In the genomic region with DNA sequence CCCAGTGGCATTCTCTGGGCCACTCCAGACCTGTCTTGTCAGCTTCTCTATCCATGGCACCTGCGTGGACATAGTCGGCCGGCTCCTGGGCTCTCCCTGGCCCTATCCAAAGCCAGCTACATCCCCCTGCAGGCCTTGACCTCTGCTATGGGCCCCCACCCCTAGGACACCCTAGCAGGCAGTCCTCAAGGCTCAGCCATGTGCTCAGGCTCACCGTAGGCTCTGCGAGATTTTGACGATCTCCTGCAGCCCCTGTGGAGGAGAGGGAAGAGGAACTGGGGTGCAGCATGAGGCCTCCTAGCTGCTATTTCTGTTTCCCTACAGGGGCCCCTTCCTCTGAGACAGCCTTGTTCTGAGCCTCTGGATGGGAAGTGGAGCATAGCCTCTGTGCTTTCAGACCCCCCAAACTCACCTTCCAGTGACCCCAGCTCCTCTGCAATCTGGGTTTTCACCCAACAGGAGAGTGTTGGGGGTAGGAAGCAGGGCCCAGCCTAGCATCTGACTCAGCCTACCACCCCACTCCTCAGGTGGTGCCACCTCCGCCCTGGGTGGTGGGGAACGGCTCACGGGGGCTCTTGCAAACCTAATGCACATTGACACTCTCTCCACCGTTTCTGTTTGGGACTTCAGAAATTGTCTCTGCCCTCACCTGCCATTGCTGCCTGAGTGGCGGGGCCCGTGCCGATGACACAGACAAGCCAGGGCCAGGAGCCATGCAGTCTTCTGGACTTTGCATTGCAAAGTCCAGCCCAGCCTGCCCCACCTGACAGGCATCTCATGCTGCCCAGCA, we compare ENCODE assay signal across 15 cellular contexts. TPM values are rescaled to one million over a fixed set of nuclear protein-coding genes. Genes with fewer than 3 reads are reported as not detected.
DNase-seq lines count a peak whose midpoint lies in the region; ATAC-seq and TF ChIP-seq lines count a peak whose summit lies in the region.
"Had no signal": no experiment of that assay in that cellular context is flagged by ENCODE, and none has a peak within 500 bp of the region (broad histone marks: within the 10 kb centered on the region; RNA-seq: fewer than 3 reads in every experiment).

No MANE protein-coding gene starts in this region.

- peaks cover 78% of the 10 kb centered on the region for H3K36me3 Mint-ChIP-seq in activated T-cell treated with anti-CD3 and anti-CD28 coated beads, Interleukin-2, amount 50 U/mL, for 24 hours (ENCODE audit: low read depth)
- H3K36me3 Mint-ChIP-seq in activated T-helper 17 cell treated with anti-CD3 and anti-CD28 coated beads, Interleukin-2, amount 50 U/mL, for 72 hours (ENCODE audit: low read depth), result no peaks in the 10 kb centered on the region

- ATAC-seq in activated T-helper 17 cell treated with anti-CD3 and anti-CD28 coated beads, Interleukin-2, amount 50 U/mL, for 72 hours (replicated peaks), result no peak
- peak; percentile 42 for ATAC-seq in left lobe of liver

- TF ChIP-seq POLR2A in adrenal gland (IDR thresholded peaks at IDR 0.05), result no peak

- H3K27ac Mint-ChIP-seq in activated T-cell treated with anti-CD3 and anti-CD28 coated beads, Interleukin-2, amount 50 U/mL, for 24 hours, result peak overlapping the region; percentile 95
- peak overlapping the region; percentile 91 for H3K27ac Mint-ChIP-seq in activated T-helper 17 cell treated with anti-CD3 and anti-CD28 coated beads, Interleukin-2, amount 50 U/mL, for 72 hours

- peaks cover 0 to 8% of the 10 kb centered on the region in 2 donors for H3K4me1 ChIP-seq in adrenal gland (replicated peaks in 1 of 2)
- H3K4me1 ChIP-seq: breast epithelium had no signal

- 70 to 75% (median 74%) methylated on average over 13 of the region's 13 CpGs for WGBS in adrenal gland, 4 donors

- H3K4me3 ChIP-seq in adrenal gland, result no peak overlapping the region
- H3K4me3 ChIP-seq: breast epithelium, tibial artery had no signal

- TF ChIP-seq CTCF in adrenal gland (IDR thresholded peaks at IDR 0.05), result no peak

- no peaks in the 10 kb centered on the region for H3K27me3 ChIP-seq in adrenal gland
- H3K27me3 ChIP-seq: tibial artery had no signal

- H3K27ac ChIP-seq in temporal lobe (ENCODE audit: low read depth, low read length), result peak overlapping the region; percentile 46
- H3K27ac ChIP-seq in adrenal gland, result peak overlapping the region in 2 of 5 donors; percentile 57 to 75
- H3K27ac ChIP-seq: breast epithelium, tibial artery had no signal

- H3K27me3 Mint-ChIP-seq in activated T-cell treated with anti-CD3 and anti-CD28 coated beads, Interleukin-2, amount 50 U/mL, for 24 hours, result no peaks in the 10 kb centered on the region
- H3K27me3 Mint-ChIP-seq in activated T-helper 17 cell treated with anti-CD3 and anti-CD28 coated beads, Interleukin-2, amount 50 U/mL, for 72 hours, result no peaks in the 10 kb centered on the region

- H3K4me3 Mint-ChIP-seq in activated T-cell treated with anti-CD3 and anti-CD28 coated beads, Interleukin-2, amount 50 U/mL, for 24 hours, result no peak overlapping the region
- no peak overlapping the region for H3K4me3 Mint-ChIP-seq in activated T-helper 17 cell treated with anti-CD3 and anti-CD28 coated beads, Interleukin-2, amount 50 U/mL, for 72 hours

- intact Hi-C loops in adrenal gland (cut with DNase I), result no loop called here

- peaks cover 49% of the 10 kb centered on the region for H3K4me1 Mint-ChIP-seq in activated T-cell treated with anti-CD3 and anti-CD28 coated beads, Interleukin-2, amount 50 U/mL, for 24 hours (ENCODE audit: low read depth)
- peaks cover 8% of the 10 kb centered on the region for H3K4me1 Mint-ChIP-seq in activated T-helper 17 cell treated with anti-CD3 and anti-CD28 coated beads, Interleukin-2, amount 50 U/mL, for 72 hours

- no peaks in the 10 kb centered on the region for H3K9me3 ChIP-seq in adrenal gland (replicated peaks in 1 of 3)
- H3K9me3 ChIP-seq: breast epithelium, tibial artery had no signal

- H3K36me3 ChIP-seq in adrenal gland (replicated peaks in 1 of 2), result no peaks in the 10 kb centered on the region
- H3K36me3 ChIP-seq: breast epithelium, tibial artery had no signal

- H3K9me3 Mint-ChIP-seq in activated T-cell treated with anti-CD3 and anti-CD28 coated beads, Interleukin-2, amount 50 U/mL, for 24 hours, result no peaks in the 10 kb centered on the region
- H3K9me3 Mint-ChIP-seq in activated T-helper 17 cell treated with anti-CD3 and anti-CD28 coated beads, Interleukin-2, amount 50 U/mL, for 72 hours, result no peaks in the 10 kb centered on the region

- DNase-seq in activated T-cell treated with anti-CD3 and anti-CD28 coated beads, Interleukin-2, amount 50 U/mL, for 24 hours, result no peak
- no peak for DNase-seq in activated T-cell treated with anti-CD3 and anti-CD28 coated beads for 4 hours
- no peak for DNase-seq in left lobe of liver (ENCODE audit: low spot score)
- DNase-seq in ecto neural progenitor cell (ENCODE audit: low spot score), result no peak
- DNase-seq in NCI-H82 (lab: John Stamatoyannopoulos, UW), result no peak
- no peak for DNase-seq in adrenal gland
- DNase-seq: erythroblast, H7, NCI-H2081 had no signal

RNA-seq across cellular contexts. Expression of gene HRH2, which starts 36.7 kb away (rescaled TPM):
- total RNA-seq in activated T-helper 17 cell treated with anti-CD3 and anti-CD28 coated beads, Interleukin-2, amount 50 U/mL, for 72 hours, result 1 to 10 TPM; 3.3 to 4.0 TPM
- 0.23 TPM for total RNA-seq in left lobe of liver
- 3.0 TPM for total RNA-seq in temporal lobe
- 1 to 10 TPM; 1.6 to 7.3 (median 5.3) TPM for total RNA-seq in adrenal gland
- polyA plus RNA-seq in adrenal gland, result 1 to 10 TPM; 1.8 to 2.9 (median 2.7) TPM
- total RNA-seq: A673, OCI-LY7 had no signal
